ENCODE assay signal across 20 cellular contexts in the genomic region with DNA sequence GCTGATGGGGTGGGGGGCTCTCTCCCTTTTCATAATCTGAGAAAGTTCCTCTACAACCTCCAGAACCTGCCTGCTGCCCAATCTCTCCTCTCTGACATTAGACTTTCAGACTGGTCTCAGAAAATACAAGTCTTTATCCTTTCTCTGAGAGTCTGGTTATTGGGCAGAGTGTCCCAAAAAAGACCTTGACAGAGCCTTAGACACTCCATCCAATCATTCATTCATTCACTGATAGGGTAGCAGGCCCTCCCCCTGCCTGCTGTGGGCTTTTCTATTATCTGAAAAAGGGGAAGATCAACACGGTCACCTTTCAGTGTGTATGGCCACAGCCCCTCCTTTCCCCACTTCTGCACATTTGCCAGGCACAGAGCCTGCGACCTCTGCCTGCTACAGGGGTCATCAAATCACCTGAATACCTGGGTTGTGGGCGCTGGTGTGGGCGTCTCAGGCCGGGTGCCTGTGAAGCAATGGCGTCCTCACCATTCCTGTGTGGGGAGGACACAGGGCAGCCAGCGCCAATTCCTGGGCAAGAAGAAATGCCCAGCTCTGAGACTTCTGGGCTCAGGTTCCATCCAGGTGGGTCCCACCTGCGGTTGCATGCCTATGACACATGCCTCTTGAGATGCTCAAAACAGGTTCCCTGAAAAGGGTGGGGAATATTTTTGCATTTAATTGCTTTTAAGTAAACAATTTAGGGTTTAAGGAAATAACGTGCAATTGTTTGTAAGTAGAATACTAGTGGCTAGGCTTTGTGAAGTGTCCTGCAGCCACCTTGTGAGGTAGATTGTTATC. TPM values are rescaled to one million over a fixed set of nuclear protein-coding genes. Genes with fewer than 3 reads are reported as not detected.
DNase-seq lines count a peak whose midpoint lies in the region; TF ChIP-seq lines count a peak whose summit lies in the region.
"Had no signal": no experiment of that assay in that cellular context is flagged by ENCODE, and none has a peak within 500 bp of the region (broad histone marks: within the 10 kb centered on the region; RNA-seq: fewer than 3 reads in every experiment).

No MANE protein-coding gene starts in this region.

- H3K4me3 ChIP-seq in colonic mucosa, result no peak overlapping the region
- H3K4me3 ChIP-seq in suprapubic skin, result no peak overlapping the region
- H3K4me3 ChIP-seq: right atrium auricular region, uterus had no signal

- no peak overlapping the region for H3K27ac Mint-ChIP-seq in CD14-positive monocyte
- H3K27ac Mint-ChIP-seq: CD4-positive, alpha-beta memory T cell; T-helper 17 cell had no signal

- no peaks in the 10 kb centered on the region for H3K9me3 Mint-ChIP-seq in CD14-positive monocyte
- H3K9me3 Mint-ChIP-seq: CD4-positive, alpha-beta memory T cell; stimulated activated naive CD8-positive, alpha-beta T cell treated with anti-CD3 and anti-CD28 coated beads, Interleukin-15, amount 100 ng/mL, for 72 hours had no signal

- peaks cover 12 to 35% (median 18%) of the 10 kb centered on the region in 3 donors for H3K27me3 Mint-ChIP-seq in CD14-positive monocyte (ENCODE audit: low read depth in 3 of 3)

- H3K4me1 ChIP-seq in colonic mucosa (peaks cover 9% of the 10 kb centered on the region), suprapubic skin (peaks cover 21% of the 10 kb centered on the region)
- H3K4me1 ChIP-seq: uterus had no signal

- WGBS in suprapubic skin, result 58% methylated on average over 9 of the region's 9 CpGs

- TF ChIP-seq EP300 in suprapubic skin (IDR thresholded peaks at IDR 0.05), result no peak

- no peak for TF ChIP-seq POLR2A in suprapubic skin (IDR thresholded peaks at IDR 0.05)

- no peaks in the 10 kb centered on the region for H3K36me3 Mint-ChIP-seq in CD14-positive monocyte
- H3K36me3 Mint-ChIP-seq: CD4-positive, alpha-beta memory T cell had no signal

- H3K9ac ChIP-seq in colonic mucosa (ENCODE audit: low read depth in 2 of 2, low read length in 2 of 2), result no peak overlapping the region

- H3K27ac ChIP-seq in colonic mucosa (no peak overlapping the region), suprapubic skin (no peak overlapping the region), substantia nigra (ENCODE audit: low read depth, low read length, poor library complexity, severe bottlenecking) (no peak overlapping the region)
- H3K27ac ChIP-seq: neutrophil, right atrium auricular region, uterus had no signal

- intact Hi-C loops in colonic mucosa (cut with DNase I) (no loop called here), CD14-positive monocyte (cut with micrococcal nuclease) (no loop called here)

- DNase-seq in activated CD8-positive, alpha-beta memory T cell treated with anti-CD3 and anti-CD28 coated beads for 24 hours, result peak; percentile 30
- DNase-seq in activated CD8-positive, alpha-beta memory T cell treated with anti-CD3 and anti-CD28 coated beads, Interleukin-2, amount 50 U/mL, for 4 hours, result no peak
- peak; percentile 83 for DNase-seq in NCI-H2107 treated with DMSO at 0.1 percent for 48 hours (lab: John Stamatoyannopoulos, UW; ENCODE audit: unreplicated experiment)
- DNase-seq in colonic mucosa, result peak; percentile 17
- DNase-seq in suprapubic skin (ENCODE audit: low spot score in 2 of 2), result peak; percentile 41 to 63
- no peak for DNase-seq in dedifferentiated amniotic fluid mesenchymal stem cell (ENCODE audit: extremely low spot score)
- no peak for DNase-seq in CD14-positive monocyte (ENCODE audit: low spot score)
- DNase-seq in substantia nigra (lab: John Stamatoyannopoulos, UW), result no peak
- DNase-seq: activated gamma-delta T cell; CD4-positive, alpha-beta memory T cell; cerebellar nuclear complex; HCEC 1CT; hippocampal formation; MM.1S; NCI-H2081 treated with DMSO at 0.1 percent for 48 hours; stimulated activated naive CD8-positive, alpha-beta T cell treated with anti-CD3 and anti-CD28 coated beads, Interleukin-15, amount 100 ng/mL, for 72 hours; T-helper 17 cell; uterus had no signal

- no peaks in the 10 kb centered on the region for H3K27me3 ChIP-seq in colonic mucosa
- H3K27me3 ChIP-seq in suprapubic skin, result peaks cover 25% of the 10 kb centered on the region
- H3K27me3 ChIP-seq: right atrium auricular region, uterus had no signal

- H3K4me1 Mint-ChIP-seq in CD14-positive monocyte, result no peaks in the 10 kb centered on the region
- H3K4me1 Mint-ChIP-seq: CD4-positive, alpha-beta memory T cell; T-helper 17 cell had no signal

- no peak overlapping the region for H3K4me3 Mint-ChIP-seq in CD14-positive monocyte
- H3K4me3 Mint-ChIP-seq: CD4-positive, alpha-beta memory T cell; stimulated activated naive CD8-positive, alpha-beta T cell treated with anti-CD3 and anti-CD28 coated beads, Interleukin-15, amount 100 ng/mL, for 72 hours; T-helper 17 cell had no signal

- no peak for TF ChIP-seq CTCF in colonic mucosa (IDR thresholded peaks at IDR 0.05)
- TF ChIP-seq CTCF in suprapubic skin (IDR thresholded peaks at IDR 0.05), result no peak
- no peak for TF ChIP-seq CTCF in CD14-positive monocyte (IDR thresholded peaks at IDR 0.05)

- H3K36me3 ChIP-seq in colonic mucosa, result no peaks in the 10 kb centered on the region
- no peaks in the 10 kb centered on the region for H3K36me3 ChIP-seq in suprapubic skin
- H3K36me3 ChIP-seq: neutrophil, right atrium auricular region, uterus had no signal

- no peaks in the 10 kb centered on the region for H3K9me3 ChIP-seq in colonic mucosa
- H3K9me3 ChIP-seq in suprapubic skin, result no peaks in the 10 kb centered on the region
- H3K9me3 ChIP-seq: neutrophil, right atrium auricular region, uterus had no signal

RNA-seq across cellular contexts. Expression of gene ELK4, which starts 52.8 kb away (rescaled TPM):
- 10 to 100 TPM; 30.5 to 37.6 TPM for total RNA-seq in colonic mucosa
- total RNA-seq in suprapubic skin, result 10 to 100 TPM; 30.9 to 52.6 (median 43.8) TPM
- polyA plus RNA-seq in CD14-positive monocyte, result 1 to 10 TPM; 1.4 to 2.6 TPM

Comparison
In these comparisons a context has a peak if more than half of its experiments do, and no peak if none do; other contexts are left out.
1. DNase-seq: peak in activated CD8-positive, alpha-beta memory T cell treated with anti-CD3 and anti-CD28 coated beads for 24 hours (single experiment), NCI-H2107 treated with DMSO at 0.1 percent for 48 hours (single experiment), colonic mucosa (single experiment) and suprapubic skin (2 of 2); none in activated CD8-positive, alpha-beta memory T cell treated with anti-CD3 and anti-CD28 coated beads, Interleukin-2, amount 50 U/mL, for 4 hours (single experiment), dedifferentiated amniotic fluid mesenchymal stem cell (single experiment), CD14-positive monocyte (single experiment) and substantia nigra (0 of 49).